In genomic region chr4:122921971-122922876, GRCh38 we compare ENCODE assay signal across 8 cellular contexts. TPM values are rescaled to one million over a fixed set of nuclear protein-coding genes. Genes with fewer than 3 reads are reported as not detected.
A peak's percentile ranks its signal among the peaks of the same experiment; 100 is the strongest.
DNase-seq lines count a peak whose midpoint lies in the region; ATAC-seq and TF ChIP-seq lines count a peak whose summit lies in the region.

Gene NUDT6 (minus strand): TSS chr4:122922597. CDS start chr4:122922572, 25 bp downstream.

- peak; percentile 69 for ATAC-seq in HG02759 (IDR thresholded peaks at IDR 0.05; ENCODE audit: unreplicated experiment)

- H3K27ac ChIP-seq in breast epithelium (peak within 1 kb of the TSS; percentile 50 to 81), skin epidermis (peak within 1 kb of the TSS in 20 of 21 experiments; percentile 34 to 84 (median 72))

- peak; percentile 9 for DNase-seq in NCI-H2196 (lab: John Stamatoyannopoulos, UW; ENCODE audit: unreplicated experiment)
- DNase-seq in NCI-H2196 treated with DMSO at 0.1 percent for 48 hours (lab: John Stamatoyannopoulos, UW; ENCODE audit: unreplicated experiment) = no peak
- peak; percentile 42 for DNase-seq in NCI-H1105 (lab: John Stamatoyannopoulos, UW)
- DNase-seq in UCSD-AML1 (lab: John Stamatoyannopoulos, UW; ENCODE audit: unreplicated experiment) = peak; percentile 74
- DNase-seq in breast epithelium (ENCODE audit: low spot score in 2 of 2) = peak in 1 of 2 donors; percentile 54
- DNase-seq in iPS-NIHi7 (ENCODE audit: extremely low spot score) = peak; percentile 70

- H3K4me3 ChIP-seq in breast epithelium (peak within 1 kb of the TSS; percentile 75 to 84 (median 76)), skin epidermis (peak within 1 kb of the TSS; percentile 64 to 91 (median 69))

- H3K4me1 ChIP-seq in breast epithelium = no peaks in the 10 kb centered on the region

- TF ChIP-seq POLR2A in breast epithelium (IDR thresholded peaks at IDR 0.05) = no peak

- no peaks in the 10 kb centered on the region for H3K36me3 ChIP-seq in breast epithelium

- H3K27me3 ChIP-seq in breast epithelium = no peaks in the 10 kb centered on the region

- TF ChIP-seq CTCF in breast epithelium (IDR thresholded peaks at IDR 0.05) = no peak

- H3K9me3 ChIP-seq in breast epithelium = no peaks in the 10 kb centered on the region

- intact Hi-C loops in breast epithelium (cut with DNase I; ENCODE audit: low total_unique reads) = loop anchor here (5.0 kb wide), 1 partner anchor 160 kb away; no protein-coding TSS in a partner anchor

RNA-seq across cellular contexts. Expression of gene NUDT6, which starts in this region (rescaled TPM):
- total RNA-seq in breast epithelium = 10 to 100 TPM in 1 of 3 donors, 1 to 10 TPM in 2; 8.2 to 10.8 (median 8.5) TPM
